ENCODE assay signal across 28 cellular contexts in the genomic region with DNA sequence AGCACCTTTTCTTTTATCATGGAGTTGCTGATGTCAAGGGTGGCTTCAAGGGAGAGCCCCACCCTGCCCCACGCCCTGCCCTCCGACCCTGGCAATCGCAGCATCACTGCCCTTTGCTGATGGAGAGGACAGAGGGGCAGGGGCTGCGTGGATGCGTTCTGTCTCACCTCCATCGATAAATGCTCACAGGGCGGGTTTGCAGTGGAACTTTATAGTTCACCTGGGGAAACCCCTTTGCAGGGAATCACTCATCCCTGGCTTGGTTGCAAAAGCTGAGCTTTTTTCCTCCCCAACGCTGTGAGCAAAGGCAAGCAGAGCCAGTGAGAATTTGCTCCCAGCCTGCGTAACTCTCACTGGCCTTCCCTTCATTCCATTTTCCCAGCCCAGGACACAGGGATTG.
"Had no signal": no experiment of that assay in that cellular context is flagged by ENCODE, and none has a peak within 500 bp of the region (broad histone marks: within the 10 kb centered on the region; RNA-seq: fewer than 3 reads in every experiment).

No MANE protein-coding gene starts in this region.

- H3K9me3 Mint-ChIP-seq: activated naive CD8-positive, alpha-beta T cell treated with anti-CD3 and anti-CD28 coated beads, Interleukin-2, amount 10 ng/mL, durations not matched to agents 7 days and 5 days; activated T-cell treated with anti-CD3 and anti-CD28 coated beads, Interleukin-2, amount 50 U/mL, for 4 hours; activated T-helper 1 cell treated with anti-CD3 and anti-CD28 coated beads, Interleukin-12 subunit alpha, Interleukin-12 subunit beta, Interleukin-2, Interleukin-4 antibody, amounts not matched to agents 30 ng/mL and 10 ng/mL and 1 ng/mL, durations not matched to agents 14 hours and 24 hours and 36 hours; IgD-negative memory B cell had no signal

- H3K36me3 ChIP-seq: adrenal gland, breast epithelium, Peyer's patch, WERI-Rb-1 had no signal

- H3K27ac ChIP-seq: adrenal gland, body of pancreas, breast epithelium, Peyer's patch, WERI-Rb-1 had no signal

- DNase-seq: activated CD8-positive, alpha-beta memory T cell treated with anti-CD3 and anti-CD28 coated beads, Interleukin-2, amount 50 U/mL, for 4 hours; activated gamma-delta T cell treated with Interleukin-2 at 50 U/mL for 16 hours; activated naive CD4-positive, alpha-beta T cell treated with anti-CD3 and anti-CD28 coated beads, Interleukin-2, amount 10 ng/mL, durations not matched to agents 7 days and 5 days; activated naive CD8-positive, alpha-beta T cell treated with anti-CD3 and anti-CD28 coated beads, Interleukin-2, amount 10 ng/mL, durations not matched to agents 7 days and 5 days; activated T-cell treated with anti-CD3 and anti-CD28 coated beads for 4 hours; activated T-cell treated with anti-CD3 and anti-CD28 coated beads, Interleukin-2, amount 50 U/mL, for 4 hours; adrenal gland; body of pancreas; KBM-7; NCI-H1105 treated with DMSO at 0.1 percent for 48 hours; NCI-H1436; NCI-H1694; NCI-H1930; NCI-H2171; NCI-H510A; NCI-H526; NCI-H748 treated with DMSO at 0.1 percent for 48 hours; NK-92 treated with Interleukin-12 subunit alpha and Interleukin-12 subunit beta, amount 100 ng/mL, for 24 hours; PC-3; RPMI8226; SW 1271; T-helper 1 cell; T-helper 9 cell; WERI-Rb-1 had no signal

- H3K36me3 Mint-ChIP-seq: activated naive CD8-positive, alpha-beta T cell treated with anti-CD3 and anti-CD28 coated beads, Interleukin-2, amount 10 ng/mL, durations not matched to agents 7 days and 5 days had no signal

- H3K27me3 ChIP-seq: adrenal gland, body of pancreas, breast epithelium, Peyer's patch had no signal

- H3K9me3 ChIP-seq: adrenal gland, body of pancreas, breast epithelium, Peyer's patch had no signal

- H3K4me3 ChIP-seq: adrenal gland, body of pancreas, breast epithelium, Peyer's patch had no signal

- H3K4me1 ChIP-seq: adrenal gland, body of pancreas, breast epithelium, Peyer's patch had no signal

- H3K4me1 Mint-ChIP-seq: activated naive CD4-positive, alpha-beta T cell treated with anti-CD3 and anti-CD28 coated beads, Interleukin-2, amount 10 ng/mL, durations not matched to agents 7 days and 5 days; activated naive CD8-positive, alpha-beta T cell treated with anti-CD3 and anti-CD28 coated beads, Interleukin-2, amount 10 ng/mL, durations not matched to agents 7 days and 5 days; IgD-negative memory B cell had no signal

- H3K4me3 Mint-ChIP-seq: activated naive CD4-positive, alpha-beta T cell treated with anti-CD3 and anti-CD28 coated beads, Interleukin-2, amount 10 ng/mL, durations not matched to agents 7 days and 5 days; activated naive CD8-positive, alpha-beta T cell treated with anti-CD3 and anti-CD28 coated beads, Interleukin-2, amount 10 ng/mL, durations not matched to agents 7 days and 5 days; activated T-cell treated with anti-CD3 and anti-CD28 coated beads, Interleukin-2, amount 50 U/mL, for 4 hours; activated T-helper 1 cell treated with anti-CD3 and anti-CD28 coated beads, Interleukin-12 subunit alpha, Interleukin-12 subunit beta, Interleukin-2, Interleukin-4 antibody, amounts not matched to agents 30 ng/mL and 10 ng/mL and 1 ng/mL, durations not matched to agents 14 hours and 24 hours and 36 hours; IgD-negative memory B cell had no signal

- H3K27me3 Mint-ChIP-seq: activated naive CD4-positive, alpha-beta T cell treated with anti-CD3 and anti-CD28 coated beads, Interleukin-2, amount 10 ng/mL, durations not matched to agents 7 days and 5 days had no signal

- ATAC-seq: activated T-cell treated with anti-CD3 and anti-CD28 coated beads, Interleukin-2, amount 50 U/mL, for 4 hours; body of pancreas; PC-3 had no signal

- H3K27ac Mint-ChIP-seq: activated naive CD4-positive, alpha-beta T cell treated with anti-CD3 and anti-CD28 coated beads, Interleukin-2, amount 10 ng/mL, durations not matched to agents 7 days and 5 days; activated naive CD8-positive, alpha-beta T cell treated with anti-CD3 and anti-CD28 coated beads, Interleukin-2, amount 10 ng/mL, durations not matched to agents 7 days and 5 days; activated T-helper 1 cell treated with anti-CD3 and anti-CD28 coated beads, Interleukin-12 subunit alpha, Interleukin-12 subunit beta, Interleukin-2, Interleukin-4 antibody, amounts not matched to agents 30 ng/mL and 10 ng/mL and 1 ng/mL, durations not matched to agents 14 hours and 24 hours and 36 hours; IgD-negative memory B cell had no signal
